9 cellular contexts compared by ENCODE assay signal in the genomic region with DNA sequence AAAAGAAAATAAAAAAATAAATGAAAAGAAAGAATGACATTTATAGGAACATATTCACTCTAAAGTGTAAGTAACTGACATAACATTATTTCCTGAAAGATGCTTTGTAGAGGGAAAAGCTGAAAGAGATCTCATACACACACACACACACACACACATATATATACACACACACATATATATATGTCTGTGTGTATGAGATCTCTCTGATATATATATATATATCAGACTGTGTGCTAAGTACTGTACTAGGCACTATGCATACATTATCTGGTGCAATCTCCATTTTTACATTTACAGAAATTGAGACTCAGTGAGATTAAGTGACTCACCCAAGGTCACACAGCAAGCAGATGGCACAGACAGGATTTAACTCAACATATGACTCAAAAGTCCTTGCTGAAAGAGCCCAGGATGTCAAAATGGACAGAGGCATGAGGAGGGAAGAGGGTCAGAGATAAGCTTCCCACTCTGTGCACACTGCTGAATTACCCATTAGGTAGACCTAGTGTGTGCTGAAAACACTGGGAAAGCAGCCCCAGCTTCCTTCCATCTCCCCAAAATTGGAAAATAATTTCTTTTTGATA. TPM values are rescaled to one million over a fixed set of nuclear protein-coding genes. Genes with fewer than 3 reads are reported as not detected.
DNase-seq lines count a peak whose midpoint lies in the region; ATAC-seq and TF ChIP-seq lines count a peak whose summit lies in the region.
"Had no signal": no experiment of that assay in that cellular context is flagged by ENCODE, and none has a peak within 500 bp of the region (broad histone marks: within the 10 kb centered on the region; RNA-seq: fewer than 3 reads in every experiment).

No MANE protein-coding gene starts in this region.

- H3K27ac Mint-ChIP-seq in HFFc6 = peak overlapping the region; percentile 99
- H3K27ac Mint-ChIP-seq in stimulated activated naive CD8-positive, alpha-beta T cell treated with anti-CD3 and anti-CD28 coated beads, Interleukin-15, Interleukin-2, amounts not matched to agents 100 ng/mL and 50 ng/mL, for 24 hours = peak overlapping the region; percentile 87
- H3K27ac Mint-ChIP-seq: activated naive CD8-positive, alpha-beta T cell had no signal

- intact Hi-C loops in posterior cingulate gyrus (cut with DNase I) = no loop called here

- TF ChIP-seq CTCF in HFFc6 (IDR thresholded peaks at IDR 0.05) = no peak
- TF ChIP-seq CTCF in WERI-Rb-1 (IDR thresholded peaks at IDR 0.05; ENCODE audit: low read depth, low read length) = no peak
- no peak for TF ChIP-seq CTCF in fibroblast of lung (conservative IDR thresholded peaks at IDR 0.05 in 1 of 2, IDR thresholded peaks at IDR 0.05 in 1 of 2; ENCODE audit: low read depth in 1 of 2, low read length in 2 of 2)

- H3K36me3 ChIP-seq in WERI-Rb-1 (no peaks in the 10 kb centered on the region), fibroblast of lung (ENCODE audit: control insufficient read depth, insufficient read depth, low read length) (no peaks in the 10 kb centered on the region)

- peak overlapping the region; percentile 75 for H3K4me3 Mint-ChIP-seq in HFFc6
- no peak overlapping the region for H3K4me3 Mint-ChIP-seq in stimulated activated naive CD8-positive, alpha-beta T cell treated with anti-CD3 and anti-CD28 coated beads, Interleukin-15, Interleukin-2, amounts not matched to agents 100 ng/mL and 50 ng/mL, for 24 hours
- H3K4me3 Mint-ChIP-seq: activated naive CD8-positive, alpha-beta T cell had no signal

- H3K4me1 Mint-ChIP-seq in HFFc6 (ENCODE audit: low read depth) = peaks cover 48% of the 10 kb centered on the region
- peaks cover 49% of the 10 kb centered on the region for H3K4me1 Mint-ChIP-seq in stimulated activated naive CD8-positive, alpha-beta T cell treated with anti-CD3 and anti-CD28 coated beads, Interleukin-15, Interleukin-2, amounts not matched to agents 100 ng/mL and 50 ng/mL, for 24 hours (ENCODE audit: low read depth)

- H3K27me3 ChIP-seq in WERI-Rb-1 (ENCODE audit: insufficient read depth, low read depth, severe bottlenecking) (no peaks in the 10 kb centered on the region), fibroblast of lung (ENCODE audit: control insufficient read depth, insufficient read depth, low read length) (no peaks in the 10 kb centered on the region)

- H3K9ac ChIP-seq in fibroblast of lung (ENCODE audit: insufficient read depth, low read length) = no peak overlapping the region

- no peaks in the 10 kb centered on the region for H3K36me3 Mint-ChIP-seq in HFFc6 (ENCODE audit: low read depth)
- no peaks in the 10 kb centered on the region for H3K36me3 Mint-ChIP-seq in stimulated activated naive CD8-positive, alpha-beta T cell treated with anti-CD3 and anti-CD28 coated beads, Interleukin-15, Interleukin-2, amounts not matched to agents 100 ng/mL and 50 ng/mL, for 24 hours (ENCODE audit: low read depth)
- H3K36me3 Mint-ChIP-seq: activated naive CD8-positive, alpha-beta T cell had no signal

- peaks cover 15% of the 10 kb centered on the region for H3K4me1 ChIP-seq in fibroblast of lung (ENCODE audit: control insufficient read depth, extremely low read depth, insufficient read depth, low read length)

- H3K4me3 ChIP-seq in WERI-Rb-1 (ENCODE audit: low read depth, low read length) (no peak overlapping the region), fibroblast of lung (replicated peaks in 1 of 4; ENCODE audit: control extremely low read depth in 1 of 4, insufficient read depth in 1 of 4, low read depth in 3 of 4, low read length in 4 of 4) (no peak overlapping the region)

- H3K9me3 ChIP-seq in WERI-Rb-1 (ENCODE audit: severe bottlenecking) (no peaks in the 10 kb centered on the region), fibroblast of lung (ENCODE audit: control insufficient read depth, insufficient read depth, low read depth, low read length) (no peaks in the 10 kb centered on the region)

- H3K27ac ChIP-seq in WERI-Rb-1 (peak overlapping the region; percentile 88), fibroblast of lung (ENCODE audit: insufficient read depth, low read length) (peak overlapping the region; percentile 97)

- no peak for ATAC-seq in GM21528 (IDR thresholded peaks at IDR 0.05; ENCODE audit: low FRiP score, unreplicated experiment)

- H3K9me3 Mint-ChIP-seq in HFFc6 = no peaks in the 10 kb centered on the region
- no peaks in the 10 kb centered on the region for H3K9me3 Mint-ChIP-seq in stimulated activated naive CD8-positive, alpha-beta T cell treated with anti-CD3 and anti-CD28 coated beads, Interleukin-15, Interleukin-2, amounts not matched to agents 100 ng/mL and 50 ng/mL, for 24 hours

- no peak overlapping the region for H3K4me2 ChIP-seq in fibroblast of lung (ENCODE audit: extremely low read depth, insufficient read depth, low read length)

- no peaks in the 10 kb centered on the region for H3K27me3 Mint-ChIP-seq in HFFc6 (ENCODE audit: insufficient read depth)
- H3K27me3 Mint-ChIP-seq in stimulated activated naive CD8-positive, alpha-beta T cell treated with anti-CD3 and anti-CD28 coated beads, Interleukin-15, Interleukin-2, amounts not matched to agents 100 ng/mL and 50 ng/mL, for 24 hours = no peaks in the 10 kb centered on the region
- H3K27me3 Mint-ChIP-seq: activated naive CD8-positive, alpha-beta T cell had no signal

- peak; percentile 77 for DNase-seq in HFFc6
- DNase-seq in WERI-Rb-1 = peak; percentile 60
- DNase-seq in fibroblast of lung (ENCODE audit: low read depth in 2 of 2) = peak; percentile 34 to 76
- DNase-seq in HT-29 (ENCODE audit: low spot score) = no peak
- DNase-seq in posterior cingulate gyrus = no peak
- DNase-seq: Kasumi-1 had no signal

- no peak overlapping the region for H2AFZ ChIP-seq in fibroblast of lung (ENCODE audit: low read length)

- H4K20me1 ChIP-seq in fibroblast of lung (ENCODE audit: control insufficient read depth, extremely low read depth, insufficient read depth, low read length) = no peaks in the 10 kb centered on the region

- H3K79me2 ChIP-seq in fibroblast of lung (ENCODE audit: control insufficient read depth, insufficient read depth, low read length) = no peaks in the 10 kb centered on the region

RNA-seq across cellular contexts. Expression of gene BHLHE40, which starts 15.0 kb away (rescaled TPM):
- 10 to 100 TPM; 10.2 to 11.8 (median 10.7) TPM for total RNA-seq in HFFc6 (2021; fragmentation: NEBNext Ultra II Directional; extraction: Animal tissue kit (Norgen Biotek cat#: 25700))
- total RNA-seq in fibroblast of lung = 12.8 and 16.7 TPM in 2 replicates
- 20.8 and 28.4 TPM in 2 replicates for polyA plus RNA-seq in fibroblast of lung
- polyA plus RNA-seq in fibroblast of lung (2012) = 20.9 and 37.6 TPM in 2 replicates
- polyA minus RNA-seq in fibroblast of lung (ENCODE audit: low replicate concordance) = 46.1 and 68.2 TPM in 2 replicates
- total RNA-seq in HT-29 (2014; rRNA removed; shearing (Covaris generic)) = 22.1 and 26.1 TPM in 2 replicates

Comparison
In these comparisons a context has a peak if more than half of its experiments do, and no peak if none do; other contexts are left out.
1. DNase-seq: peak in HFFc6 (single experiment), WERI-Rb-1 (single experiment) and fibroblast of lung (2 of 2); none in HT-29 (single experiment) and posterior cingulate gyrus (0 of 10).